ENCODE assay signal across 9 cellular contexts in the genomic region with DNA sequence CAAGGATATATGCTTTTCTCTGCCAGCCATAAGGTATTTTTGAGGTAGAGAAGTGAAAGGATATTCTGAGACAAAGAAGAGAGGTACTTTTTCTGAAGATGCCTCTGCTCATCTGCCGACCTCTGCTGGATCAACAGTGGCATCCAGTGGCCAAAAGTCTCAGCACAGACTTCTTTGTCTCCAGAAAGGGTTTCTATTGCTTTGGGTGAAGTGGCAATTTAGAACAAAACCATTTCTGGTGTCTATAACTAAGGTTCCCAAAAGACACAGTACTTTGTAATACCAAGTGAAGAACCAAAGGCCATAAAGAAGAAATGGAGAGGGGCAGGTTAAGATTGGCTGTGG.
A peak's percentile ranks its signal among the peaks of the same experiment; 100 is the strongest.
DNase-seq lines count a peak whose midpoint lies in the region; ATAC-seq and TF ChIP-seq lines count a peak whose summit lies in the region.
"Had no signal": no experiment of that assay in that cellular context is flagged by ENCODE, and none has a peak within 500 bp of the region (broad histone marks: within the 10 kb centered on the region; RNA-seq: fewer than 3 reads in every experiment).

No MANE protein-coding gene starts in this region.

- H3K9me3 ChIP-seq in BE2C (no peaks in the 10 kb centered on the region), SK-N-SH (no peaks in the 10 kb centered on the region)

- H3K9ac ChIP-seq in SK-N-SH: no peak overlapping the region

- peaks cover 47% of the 10 kb centered on the region for H3K36me3 ChIP-seq in BE2C
- H3K36me3 ChIP-seq in H7 (replicated peaks; ENCODE audit: control insufficient read depth, insufficient read depth, low read length): peaks cover 3% of the 10 kb centered on the region
- peaks cover 20 to 54% of the 10 kb centered on the region in 2 experiments for H3K36me3 ChIP-seq in SK-N-SH (replicated peaks in 1 of 2; ENCODE audit: control insufficient read depth in 1 of 2, insufficient read depth in 2 of 2, low read length in 1 of 2)

- no peak overlapping the region for H3K4me2 ChIP-seq in SK-N-SH

- WGBS in SK-N-SH (ENCODE audit: low lambda C conversion rate): 7% methylated on average over 1 of the region's 1 CpG

- H4K20me1 ChIP-seq in SK-N-SH (ENCODE audit: insufficient read depth): no peaks in the 10 kb centered on the region

- no peak for ATAC-seq in esophagus mucosa
- no peak for ATAC-seq in GM18861 (IDR thresholded peaks at IDR 0.05; ENCODE audit: unreplicated experiment)
- no peak for ATAC-seq in GM21515 (IDR thresholded peaks at IDR 0.05; ENCODE audit: unreplicated experiment)
- ATAC-seq: stimulated activated naive CD8-positive, alpha-beta T cell treated with anti-CD3 and anti-CD28 coated beads, Interleukin-15, amount 100 ng/mL, for 72 hours had no signal

- peak; percentile 54 for DNase-seq in BE2C
- DNase-seq in H7: peak; percentile 42
- DNase-seq in SK-N-SH: peak; percentile 45
- DNase-seq in fibroblast of mammary gland (ENCODE audit: low read depth): peak; percentile 34
- DNase-seq in smooth muscle cell of the brain vasculature (ENCODE audit: low read depth, low spot score): peak; percentile 21

- POLR2A ChIA-PET in SK-N-SH (lab: Yijun Ruan, JAX): no interaction called here

- TF ChIP-seq CTCF in BE2C (IDR thresholded peaks at IDR 0.05; ENCODE audit: low read depth, low read length) (peak; percentile 81), SK-N-SH (IDR thresholded peaks at IDR 0.05) (peak; percentile 75), fibroblast of mammary gland (conservative IDR thresholded peaks at IDR 0.05; ENCODE audit: control insufficient read depth, insufficient read depth, low read depth, low read length) (peak; percentile 51)

- H3K79me2 ChIP-seq in SK-N-SH (ENCODE audit: insufficient read depth): no peaks in the 10 kb centered on the region

- H3K9me2 ChIP-seq in SK-N-SH: no peaks in the 10 kb centered on the region

- H3K4me1 ChIP-seq in BE2C: peaks cover 15% of the 10 kb centered on the region
- H3K4me1 ChIP-seq in SK-N-SH (ENCODE audit: control insufficient read depth in 1 of 2, insufficient read depth in 2 of 2, low read depth in 1 of 2, low read length in 1 of 2): peaks cover 0 to 9% of the 10 kb centered on the region in 2 experiments; a peak in 2 of 4 replicates

- TF ChIP-seq RAD21 in SK-N-SH (IDR thresholded peaks at IDR 0.05; ENCODE audit: low read length): peak; percentile 86

- H3K4me3 ChIP-seq in BE2C (ENCODE audit: low read depth, low read length): no peak overlapping the region
- H3K4me3 ChIP-seq in H7 (ENCODE audit: insufficient read depth, low read depth, low read length): no peak overlapping the region
- H3K4me3 ChIP-seq in SK-N-SH (ENCODE audit: low read depth in 2 of 2, low read length in 1 of 2): no peak overlapping the region
- H3K4me3 ChIP-seq in fibroblast of mammary gland (ENCODE audit: control insufficient read depth, low read depth, low read length): no peak overlapping the region

- no peak for TF ChIP-seq EP300 in SK-N-SH (IDR thresholded peaks at IDR 0.05; ENCODE audit: borderline replicate concordance in 1 of 2, low read depth in 1 of 2, low read length in 1 of 2)

- H3K27me3 ChIP-seq in BE2C (no peaks in the 10 kb centered on the region), H7 (ENCODE audit: control insufficient read depth, insufficient read depth, low read length) (no peaks in the 10 kb centered on the region), SK-N-SH (ENCODE audit: insufficient read depth) (no peaks in the 10 kb centered on the region)

- peaks cover 13% of the 10 kb centered on the region for H3F3A ChIP-seq in SK-N-SH (replicated peaks; ENCODE audit: insufficient read depth)

- peak overlapping the region; percentile 11 to 58; a peak in 1 of 4 replicates for H3K27ac ChIP-seq in SK-N-SH (ENCODE audit: low read depth in 2 of 2, low read length in 1 of 2)

- CTCF ChIA-PET in SK-N-SH (lab: Yijun Ruan, JAX): no interaction called here

- 0 out of 2 replicates have a peak overlapping the region, but pooled peaks have one; percentile 16 for H2AFZ ChIP-seq in SK-N-SH (ENCODE audit: low read depth)

TF ChIP-seq in SK-N-SH, 30 proteins besides CTCF, POLR2A, EP300 and RAD21:
- TF ChIP-seq SMC3 (IDR thresholded peaks at IDR 0.05; ENCODE audit: low read depth, low read length): peak; percentile 50; the same call in 1 of the 2 replicates
- no peak for TF ChIP-seq TCF12 (IDR thresholded peaks at IDR 0.05)
TF ChIP-seq in SK-N-SH: peak in this region for 1.
